ENCODE assay signal across 12 cellular contexts in genomic region chr14:68268719-68269118, GRCh38.
DNase-seq lines count a peak whose midpoint lies in the region; ATAC-seq, FAIRE-seq and TF ChIP-seq lines count a peak whose summit lies in the region.
"Had no signal": no experiment of that assay in that cellular context is flagged by ENCODE, and none has a peak within 500 bp of the region (broad histone marks: within the 10 kb centered on the region; RNA-seq: fewer than 3 reads in every experiment).

No MANE protein-coding gene starts in this region.

- H3K27ac ChIP-seq in right atrium auricular region: peak overlapping the region; percentile 2 to 43
- peak overlapping the region; percentile 13 to 77 (median 42) for H3K27ac ChIP-seq in Peyer's patch
- H3K27ac ChIP-seq in lower lobe of right lung: peak overlapping the region; percentile 64
- H3K27ac ChIP-seq in brain microvascular endothelial cell: no peak overlapping the region

- no peak for ATAC-seq in left ventricle myocardium superior
- no peak for ATAC-seq in lower lobe of right lung
- ATAC-seq: activated CD8-positive, alpha-beta memory T cell treated with anti-CD3 and anti-CD28 coated beads, Interleukin-2, amount 10 ng/mL, durations not matched to agents 7 days and 5 days; Panc1 had no signal

- intact Hi-C loops in left ventricle myocardium superior (cut with micrococcal nuclease): no loop called here
- intact Hi-C loops in lower lobe of right lung (cut with DNase I): no loop called here

- no peaks in the 10 kb centered on the region for H3K27me3 ChIP-seq in right atrium auricular region
- no peaks in the 10 kb centered on the region for H3K27me3 ChIP-seq in Peyer's patch
- H3K27me3 ChIP-seq in lower lobe of right lung (ENCODE audit: low read depth): no peaks in the 10 kb centered on the region
- H3K27me3 ChIP-seq in brain microvascular endothelial cell (replicated peaks): no peaks in the 10 kb centered on the region

- no peaks in the 10 kb centered on the region for H3K4me1 Mint-ChIP-seq in glutamatergic neuron (ENCODE audit: low read depth, unreplicated experiment)

- H3K4me3 ChIP-seq in right atrium auricular region: no peak overlapping the region
- H3K4me3 ChIP-seq in Peyer's patch: no peak overlapping the region
- no peak overlapping the region for H3K4me3 ChIP-seq in lower lobe of right lung
- no peak overlapping the region for H3K4me3 ChIP-seq in brain microvascular endothelial cell (ENCODE audit: low read depth, low read length)

- H3K36me3 Mint-ChIP-seq in glutamatergic neuron (ENCODE audit: unreplicated experiment): no peaks in the 10 kb centered on the region
- H3K36me3 Mint-ChIP-seq: activated CD8-positive, alpha-beta memory T cell treated with anti-CD3 and anti-CD28 coated beads, Interleukin-2, amount 10 ng/mL, durations not matched to agents 7 days and 5 days had no signal

- no peaks in the 10 kb centered on the region for H3K9me3 ChIP-seq in right atrium auricular region
- H3K9me3 ChIP-seq in Peyer's patch: no peaks in the 10 kb centered on the region
- H3K9me3 ChIP-seq in lower lobe of right lung: no peaks in the 10 kb centered on the region

- no peak overlapping the region for H3K27ac Mint-ChIP-seq in glutamatergic neuron (ENCODE audit: unreplicated experiment)
- H3K27ac Mint-ChIP-seq: activated CD8-positive, alpha-beta memory T cell treated with anti-CD3 and anti-CD28 coated beads, Interleukin-2, amount 10 ng/mL, durations not matched to agents 7 days and 5 days had no signal

- peak; percentile 58 for FAIRE-seq in urothelium cell line (lab: Jason Lieb, UNC)

- H3K36me3 ChIP-seq in right atrium auricular region (no peaks in the 10 kb centered on the region), Peyer's patch (no peaks in the 10 kb centered on the region), lower lobe of right lung (no peaks in the 10 kb centered on the region), brain microvascular endothelial cell (replicated peaks) (no peaks in the 10 kb centered on the region)

- TF ChIP-seq CTCF in right atrium auricular region (IDR thresholded peaks at IDR 0.05) (no peak), Peyer's patch (IDR thresholded peaks at IDR 0.05) (no peak), lower lobe of right lung (IDR thresholded peaks at IDR 0.05) (no peak), glutamatergic neuron (IDR thresholded peaks at IDR 0.05; ENCODE audit: partially characterized antibody, unreplicated experiment) (no peak), brain microvascular endothelial cell (IDR thresholded peaks at IDR 0.05; ENCODE audit: low read depth, low read length, missing control alignments) (no peak)

- no peak for TF ChIP-seq POLR2A in Peyer's patch (IDR thresholded peaks at IDR 0.05)

- in situ Hi-C loops in brain microvascular endothelial cell (cut with HindIII; ENCODE audit: low pct_ligation_motif_present, low sequenced_read_pairs): no loop called here

- DNase-seq in right atrium auricular region (ENCODE audit: low spot score): no peak
- DNase-seq in left ventricle myocardium superior: no peak
- DNase-seq in Peyer's patch: no peak
- DNase-seq in lower lobe of right lung: no peak
- DNase-seq in urothelium cell line (ENCODE audit: low spot score): no peak
- no peak for DNase-seq in glutamatergic neuron
- no peak for DNase-seq in DMS79 treated with DMSO at 0.1 percent for 48 hours (lab: John Stamatoyannopoulos, UW)
- no peak for DNase-seq in brain microvascular endothelial cell
- DNase-seq: activated CD8-positive, alpha-beta memory T cell treated with anti-CD3 and anti-CD28 coated beads, Interleukin-2, amount 10 ng/mL, durations not matched to agents 7 days and 5 days; KG1; posterior cingulate gyrus had no signal

- H3K9me3 Mint-ChIP-seq in glutamatergic neuron (ENCODE audit: unreplicated experiment): no peaks in the 10 kb centered on the region

- no peak overlapping the region for H3K4me3 Mint-ChIP-seq in glutamatergic neuron (ENCODE audit: unreplicated experiment)
- H3K4me3 Mint-ChIP-seq: activated CD8-positive, alpha-beta memory T cell treated with anti-CD3 and anti-CD28 coated beads, Interleukin-2, amount 10 ng/mL, durations not matched to agents 7 days and 5 days had no signal

- H3K27me3 Mint-ChIP-seq in glutamatergic neuron (ENCODE audit: unreplicated experiment): no peaks in the 10 kb centered on the region
- H3K27me3 Mint-ChIP-seq: activated CD8-positive, alpha-beta memory T cell treated with anti-CD3 and anti-CD28 coated beads, Interleukin-2, amount 10 ng/mL, durations not matched to agents 7 days and 5 days had no signal

- H3K4me1 ChIP-seq in right atrium auricular region: peaks cover 0 to 12% of the 10 kb centered on the region in 2 donors
- peaks cover 0 to 22% (median 4%) of the 10 kb centered on the region in 4 donors for H3K4me1 ChIP-seq in Peyer's patch
- peaks cover 54% of the 10 kb centered on the region for H3K4me1 ChIP-seq in lower lobe of right lung
